ENCODE assay signal across 1 cellular context in the genomic region with DNA sequence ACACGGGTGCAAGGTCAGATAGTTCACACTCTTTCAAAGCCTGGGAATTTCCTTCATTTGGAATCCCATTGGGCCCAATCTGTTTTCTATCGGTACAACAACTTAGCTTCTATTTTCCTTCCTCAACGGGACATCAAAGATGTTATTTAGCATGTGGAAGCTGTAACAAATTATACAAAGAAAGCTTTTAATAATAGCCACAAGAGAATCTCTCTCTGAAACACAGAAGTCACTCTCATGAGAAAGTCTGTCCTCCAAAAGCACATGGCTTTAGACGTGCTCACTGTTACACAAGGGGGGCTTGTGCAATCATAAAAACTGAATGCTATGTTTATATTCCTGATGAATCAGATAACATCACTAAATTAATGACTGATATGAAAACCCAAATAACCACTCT.
TF ChIP-seq lines count a peak whose summit lies in the region.

No MANE protein-coding gene starts in this region.

TF ChIP-seq in HepG2, 621 proteins besides CTCF, POLR2A, EP300 and RAD21:
- TF ChIP-seq RARA (CRISPR knock-in tag; IDR thresholded peaks at IDR 0.05): no peak
- TF ChIP-seq IKZF1 (IDR thresholded peaks at IDR 0.05): no peak
- TF ChIP-seq EHMT2 (IDR thresholded peaks at IDR 0.05; ENCODE audit: borderline replicate concordance, low read depth, low read length): 0 out of 2 replicates have a peak, but pooled peaks have one; percentile 37
- peak; percentile 64 for TF ChIP-seq CEBPB (IDR thresholded peaks at IDR 0.05; ENCODE audit: borderline replicate concordance, low read depth, low read length)
- peak; percentile 62 for TF ChIP-seq CEBPG (CRISPR knock-in tag; IDR thresholded peaks at IDR 0.05)
- TF ChIP-seq CHD2 (IDR thresholded peaks at IDR 0.05; ENCODE audit: low read depth, low read length): no peak
- TF ChIP-seq FOXA3 (CRISPR knock-in tag; IDR thresholded peaks at IDR 0.05): 0 out of 2 replicates have a peak, but pooled peaks have one; percentile 14
